ENCODE assay signal across 22 cellular contexts in the genomic region with DNA sequence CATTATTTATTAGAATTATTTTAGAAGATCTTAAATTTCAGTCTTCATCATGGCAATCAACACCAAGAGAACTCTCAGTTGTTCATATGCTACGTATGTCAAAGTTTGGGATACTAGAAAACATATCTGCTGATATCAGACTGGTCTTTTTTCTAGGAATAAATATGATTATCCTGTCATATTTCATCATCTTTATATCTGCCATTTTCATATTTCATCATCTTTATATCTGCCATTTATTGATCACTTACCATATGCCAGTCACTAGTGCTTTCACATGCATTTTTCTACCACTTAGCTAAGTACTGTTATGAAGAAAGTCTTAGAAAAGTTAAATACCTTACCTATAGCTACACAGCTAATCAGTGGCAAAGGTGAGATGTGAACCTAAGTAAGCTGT. TPM values are rescaled to one million over a fixed set of nuclear protein-coding genes. Genes with fewer than 3 reads are reported as not detected.
DNase-seq lines count a peak whose midpoint lies in the region; ATAC-seq and TF ChIP-seq lines count a peak whose summit lies in the region.
"Had no signal": no experiment of that assay in that cellular context is flagged by ENCODE, and none has a peak within 500 bp of the region (broad histone marks: within the 10 kb centered on the region; RNA-seq: fewer than 3 reads in every experiment).

No MANE protein-coding gene starts in this region.

- no peaks in the 10 kb centered on the region for H3K9me2 ChIP-seq in Karpas-422 (replicated peaks; ENCODE audit: insufficient read depth, low read length)

- peaks cover 62% of the 10 kb centered on the region for H3K4me1 Mint-ChIP-seq in activated T-cell treated with anti-CD3 and anti-CD28 coated beads, Interleukin-2, amount 50 U/mL, for 72 hours (ENCODE audit: low read depth)

- no peaks in the 10 kb centered on the region for H3K36me3 Mint-ChIP-seq in activated T-cell treated with anti-CD3 and anti-CD28 coated beads, Interleukin-2, amount 50 U/mL, for 72 hours (ENCODE audit: insufficient read depth in 2 of 2)
- H3K36me3 Mint-ChIP-seq: stimulated activated memory B cell treated with anti-CD40 and anti-IgM and Interleukin-4, amounts not matched to agents 10 μg/mL and 1 μg/mL and 100 μg/mL, for 72 hours had no signal

- H3K27ac Mint-ChIP-seq in activated T-cell treated with anti-CD3 and anti-CD28 coated beads, Interleukin-2, amount 50 U/mL, for 72 hours, result peak overlapping the region; percentile 73
- H3K27ac Mint-ChIP-seq: activated T-helper 1 cell treated with anti-CD3 and anti-CD28 coated beads, Interleukin-12 subunit alpha, Interleukin-12 subunit beta, Interleukin-2, Interleukin-4 antibody, amounts not matched to agents 30 ng/mL and 10 ng/mL and 1 ng/mL, durations not matched to agents 14 hours and 24 hours and 36 hours; stimulated activated memory B cell treated with anti-CD40 and anti-IgM and Interleukin-4, amounts not matched to agents 10 μg/mL and 1 μg/mL and 100 μg/mL, for 72 hours had no signal

- H3K9me3 Mint-ChIP-seq in activated T-cell treated with anti-CD3 and anti-CD28 coated beads, Interleukin-2, amount 50 U/mL, for 72 hours, result no peaks in the 10 kb centered on the region
- H3K9me3 Mint-ChIP-seq: activated T-helper 1 cell treated with anti-CD3 and anti-CD28 coated beads, Interleukin-12 subunit alpha, Interleukin-12 subunit beta, Interleukin-2, Interleukin-4 antibody, amounts not matched to agents 30 ng/mL and 10 ng/mL and 1 ng/mL, durations not matched to agents 14 hours and 24 hours and 36 hours; stimulated activated memory B cell treated with anti-CD40 and anti-IgM and Interleukin-4, amounts not matched to agents 10 μg/mL and 1 μg/mL and 100 μg/mL, for 72 hours had no signal

- H3K4me2 ChIP-seq in Karpas-422 (ENCODE audit: low read depth, low read length, poor library complexity, severe bottlenecking) (peak overlapping the region; percentile 83), osteoblast (ENCODE audit: insufficient read depth, low read length) (peak overlapping the region; percentile 99)

- H3K4me3 ChIP-seq in Karpas-422 (ENCODE audit: low read length), result no peak overlapping the region
- H3K4me3 ChIP-seq in endocrine pancreas (ENCODE audit: control insufficient read depth, insufficient read depth, low read length), result peak overlapping the region; percentile 5
- H3K4me3 ChIP-seq in osteoblast (ENCODE audit: insufficient read depth, low read length), result no peak overlapping the region
- H3K4me3 ChIP-seq: mucosa of descending colon, right atrium auricular region had no signal

- H3K9ac ChIP-seq in Karpas-422 (ENCODE audit: low read length) (no peak overlapping the region), endocrine pancreas (ENCODE audit: control insufficient read depth, insufficient read depth, low read length) (no peak overlapping the region)

- H3K4me3 Mint-ChIP-seq in activated T-cell treated with anti-CD3 and anti-CD28 coated beads, Interleukin-2, amount 50 U/mL, for 72 hours, result peak overlapping the region in 1 of 2 donors; percentile 100
- H3K4me3 Mint-ChIP-seq: activated T-helper 1 cell treated with anti-CD3 and anti-CD28 coated beads, Interleukin-12 subunit alpha, Interleukin-12 subunit beta, Interleukin-2, Interleukin-4 antibody, amounts not matched to agents 30 ng/mL and 10 ng/mL and 1 ng/mL, durations not matched to agents 14 hours and 24 hours and 36 hours; stimulated activated memory B cell treated with anti-CD40 and anti-IgM and Interleukin-4, amounts not matched to agents 10 μg/mL and 1 μg/mL and 100 μg/mL, for 72 hours had no signal

- ATAC-seq in activated T-cell treated with anti-CD3 and anti-CD28 coated beads, Interleukin-2, amount 50 U/mL, for 72 hours (replicated peaks in 1 of 2), result no peak
- ATAC-seq in GM18502 (IDR thresholded peaks at IDR 0.05; ENCODE audit: poor library complexity, unreplicated experiment), result no peak
- ATAC-seq: left colon; mucosa of descending colon; stimulated activated memory B cell treated with anti-CD40 and anti-IgM and Interleukin-4, amounts not matched to agents 10 μg/mL and 1 μg/mL and 100 μg/mL, for 72 hours had no signal

- H4K20me1 ChIP-seq in Karpas-422 (ENCODE audit: insufficient read depth, low read depth, low read length) (no peaks in the 10 kb centered on the region; the same call in 1 of the 2 replicates), osteoblast (ENCODE audit: insufficient read depth, low read length) (no peaks in the 10 kb centered on the region)

- H3K9me3 ChIP-seq in Karpas-422 (ENCODE audit: low read length), result no peaks in the 10 kb centered on the region
- no peaks in the 10 kb centered on the region for H3K9me3 ChIP-seq in endocrine pancreas (ENCODE audit: control insufficient read depth, low read length)
- no peaks in the 10 kb centered on the region for H3K9me3 ChIP-seq in osteoblast (ENCODE audit: low read depth, low read length)
- H3K9me3 ChIP-seq: mucosa of descending colon, right atrium auricular region, transverse colon had no signal

- H3K79me2 ChIP-seq in Karpas-422 (ENCODE audit: low read length) (peaks cover 78% of the 10 kb centered on the region), osteoblast (ENCODE audit: insufficient read depth, low read length) (peaks cover 75% of the 10 kb centered on the region)

- H2AFZ ChIP-seq in Karpas-422 (ENCODE audit: low read length) (no peak overlapping the region), osteoblast (ENCODE audit: low read length) (no peak overlapping the region)

- peaks cover 61% of the 10 kb centered on the region for H3K4me1 ChIP-seq in Karpas-422 (ENCODE audit: low read length)
- peaks cover 44% of the 10 kb centered on the region for H3K4me1 ChIP-seq in endocrine pancreas (ENCODE audit: control insufficient read depth, insufficient read depth, low read length)
- H3K4me1 ChIP-seq in osteoblast (ENCODE audit: insufficient read depth, low read length), result peaks cover 41% of the 10 kb centered on the region

- DNase-seq in activated T-cell treated with anti-CD3 and anti-CD28 coated beads, Interleukin-2, amount 50 U/mL, for 72 hours, result no peak
- DNase-seq in activated T-cell treated with anti-CD3 and anti-CD28 coated beads for 4 hours (no peak), Karpas-422 (peak; percentile 37), osteoblast (ENCODE audit: insufficient read length, low spot score, missing footprints) (no peak), NCI-H1436 treated with DMSO at 0.1 percent for 48 hours (lab: John Stamatoyannopoulos, UW) (no peak), activated gamma-delta T cell (lab: John Stamatoyannopoulos, UW) (no peak)
- DNase-seq: activated CD4-positive, alpha-beta T cell treated with anti-CD3 and anti-CD28 coated beads, Interleukin-2, amount 50 U/mL, for 4 hours; DMS79 treated with DMSO at 0.1 percent for 48 hours; foreskin melanocyte; left colon; mucosa of descending colon; NCI-H2029; NCI-H446 treated with DMSO at 0.1 percent for 48 hours; occipital lobe; transverse colon had no signal

- H3K27me3 ChIP-seq in Karpas-422 (ENCODE audit: low read length) (no peaks in the 10 kb centered on the region), endocrine pancreas (ENCODE audit: control insufficient read depth, insufficient read depth, low read length) (no peaks in the 10 kb centered on the region), osteoblast (ENCODE audit: insufficient read depth, low read length) (no peaks in the 10 kb centered on the region)
- H3K27me3 ChIP-seq: right atrium auricular region, transverse colon had no signal

- TF ChIP-seq CTCF in osteoblast (IDR thresholded peaks at IDR 0.05; ENCODE audit: extremely low read depth, low read depth, low read length), result no peak

- H3K36me3 ChIP-seq in Karpas-422 (ENCODE audit: insufficient read depth, low read length), result no peaks in the 10 kb centered on the region
- no peaks in the 10 kb centered on the region for H3K36me3 ChIP-seq in endocrine pancreas (ENCODE audit: control insufficient read depth, insufficient read depth, low read length)
- H3K36me3 ChIP-seq in osteoblast (ENCODE audit: insufficient read depth, low read length), result no peaks in the 10 kb centered on the region
- H3K36me3 ChIP-seq: right atrium auricular region had no signal

- H3K27ac ChIP-seq in Karpas-422 (ENCODE audit: low read length) (no peak overlapping the region), osteoblast (ENCODE audit: low read depth, low read length) (no peak overlapping the region)
- H3K27ac ChIP-seq: right atrium auricular region, RWPE1 had no signal

- no peaks in the 10 kb centered on the region for H3K27me3 Mint-ChIP-seq in activated T-cell treated with anti-CD3 and anti-CD28 coated beads, Interleukin-2, amount 50 U/mL, for 72 hours (ENCODE audit: low read depth)
- H3K27me3 Mint-ChIP-seq: stimulated activated memory B cell treated with anti-CD40 and anti-IgM and Interleukin-4, amounts not matched to agents 10 μg/mL and 1 μg/mL and 100 μg/mL, for 72 hours had no signal

RNA-seq across cellular contexts. Expression of a gene that starts 2.8 kb away (rescaled TPM):
- under 1 TPM; 0.35 to 0.55 TPM for total RNA-seq in activated T-cell treated with anti-CD3 and anti-CD28 coated beads, Interleukin-2, amount 50 U/mL, for 72 hours
- not detected in 2 replicates for total RNA-seq in Karpas-422 (2014; rRNA removed; shearing (Covaris generic); ENCODE audit: low replicate concordance)
- total RNA-seq in osteoblast, result 0.36 and 0.88 TPM in 2 replicates
- total RNA-seq: A673; activated T-helper 1 cell treated with anti-CD3 and anti-CD28 coated beads, Interleukin-12 subunit alpha, Interleukin-12 subunit beta, Interleukin-2, Interleukin-4 antibody, amounts not matched to agents 30 ng/mL and 10 ng/mL and 1 ng/mL, durations not matched to agents 14 hours and 24 hours and 36 hours had no signal

RNA-seq across cellular contexts. Expression of a gene that starts 2.9 kb away (rescaled TPM):
- 10 to 100 TPM; 51.4 to 58.2 TPM for total RNA-seq in activated T-cell treated with anti-CD3 and anti-CD28 coated beads, Interleukin-2, amount 50 U/mL, for 72 hours
- total RNA-seq in Karpas-422 (2014; rRNA removed; shearing (Covaris generic); ENCODE audit: low replicate concordance), result 11.0 and 38.1 TPM in 2 replicates
- total RNA-seq in osteoblast, result 149 and 215 TPM in 2 replicates
